ENCODE assay signal across 7 cellular contexts in genomic region chr2:38238705-38239104, GRCh38.
DNase-seq lines count a peak whose midpoint lies in the region; ATAC-seq, FAIRE-seq and TF ChIP-seq lines count a peak whose summit lies in the region.
"Not testable (repeated sequence)": the region's sequence is repeated elsewhere in the genome, so short reads cannot be mapped to it uniquely, and the experiment has no call there.

No MANE protein-coding gene starts in this region.

- not testable (repeated sequence) for ATAC-seq in WTC11

- DNase-seq in MG63; WTC11 (ENCODE audit: low spot score); MCF 10A (ENCODE audit: unreplicated experiment); epithelial cell of esophagus (ENCODE audit: low read depth); keratinocyte (ENCODE audit: low read depth, low spot score); suprapubic skin (ENCODE audit: low spot score in 2 of 2): not testable (repeated sequence)

- H3K4me1 ChIP-seq in ACC112 (ENCODE audit: control insufficient read depth, insufficient read depth, low read length, unreplicated experiment), result peaks cover 30% of the 10 kb centered on the region
- peaks cover 20% of the 10 kb centered on the region for H3K4me1 ChIP-seq in keratinocyte (ENCODE audit: control insufficient read depth, extremely low read depth, insufficient read depth, low read length)
- H3K4me1 ChIP-seq in suprapubic skin, result peaks cover 14% of the 10 kb centered on the region

- H4K20me1 ChIP-seq in keratinocyte (ENCODE audit: control insufficient read depth, extremely low read depth, insufficient read depth, low read length), result not testable (repeated sequence)

- intact Hi-C loops in MCF 10A (cut with micrococcal nuclease), result loop anchor here (1.0 kb wide), 3 partner anchors 64 to 162 kb away; partner anchors contain the start of gene CYP1B1

- H3K27me3 ChIP-seq in ACC112 (ENCODE audit: insufficient read depth, low read length); MG63; keratinocyte (ENCODE audit: control insufficient read depth, extremely low read depth, insufficient read depth, low read length); suprapubic skin: not testable (repeated sequence)

- 94% methylated on average over 5 of the region's 5 CpGs for WGBS in suprapubic skin

- H3K9me3 Mint-ChIP-seq in WTC11, result peaks cover 11% of the 10 kb centered on the region
- H3K9me3 Mint-ChIP-seq in MCF 10A (ENCODE audit: unreplicated experiment), result not testable (repeated sequence)

- BruUV-seq in MCF 10A (replicated peaks; lab: Mats Ljungman, UMichigan), result not testable (repeated sequence)

- TF ChIP-seq EP300 in suprapubic skin (IDR thresholded peaks at IDR 0.05), result not testable (repeated sequence)

- FAIRE-seq in keratinocyte (lab: Jason Lieb, UNC), result not testable (repeated sequence)

- not testable (repeated sequence) for H2AFZ ChIP-seq in ACC112 (ENCODE audit: low read length, unreplicated experiment)
- peak overlapping the region; percentile 46 for H2AFZ ChIP-seq in keratinocyte (ENCODE audit: control insufficient read depth, low read length)

- TF ChIP-seq CTCF in WTC11 (IDR thresholded peaks at IDR 0.05); MCF 10A (IDR thresholded peaks at IDR 0.05; ENCODE audit: unreplicated experiment); epithelial cell of esophagus (IDR thresholded peaks at IDR 0.05; ENCODE audit: insufficient read depth, low read depth, low read length, missing control alignments); keratinocyte (optimal IDR thresholded peaks at IDR 0.05 in 1 of 3, IDR thresholded peaks at IDR 0.05 in 1 of 3, conservative IDR thresholded peaks at IDR 0.05 in 1 of 3; ENCODE audit: extremely low read depth in 1 of 3, insufficient read depth in 2 of 3, low read length in 3 of 3); suprapubic skin (IDR thresholded peaks at IDR 0.05): not testable (repeated sequence)

- H3K9me1 ChIP-seq in keratinocyte (ENCODE audit: control insufficient read depth, extremely low read depth, insufficient read depth, low read length), result not testable (repeated sequence)

- dilution Hi-C loops in keratinocyte (cut with MboI; ENCODE audit: extremely low pct_ligation_motif_present, low sequenced_read_pairs), result not testable (repeated sequence)

- H3K27ac Mint-ChIP-seq in WTC11, result not testable (repeated sequence)
- peak overlapping the region; percentile 83 for H3K27ac Mint-ChIP-seq in MCF 10A (ENCODE audit: low read depth, unreplicated experiment)

- H3K9me3 ChIP-seq in MG63; keratinocyte (ENCODE audit: control insufficient read depth, low read depth, low read length); suprapubic skin: not testable (repeated sequence)

- not testable (repeated sequence) for H3K27me3 Mint-ChIP-seq in WTC11 (ENCODE audit: low read depth); MCF 10A (ENCODE audit: insufficient read depth, unreplicated experiment)

- TF ChIP-seq POLR2A in suprapubic skin (IDR thresholded peaks at IDR 0.05), result not testable (repeated sequence)

- H3K36me3 Mint-ChIP-seq in WTC11; MCF 10A (ENCODE audit: insufficient read depth, unreplicated experiment): not testable (repeated sequence)

- not testable (repeated sequence) for H3K4me3 Mint-ChIP-seq in WTC11
- peak overlapping the region; percentile 72 for H3K4me3 Mint-ChIP-seq in MCF 10A (ENCODE audit: unreplicated experiment)

- not testable (repeated sequence) for H3K79me2 ChIP-seq in ACC112 (ENCODE audit: control insufficient read depth, insufficient read depth, low read length, unreplicated experiment); keratinocyte (ENCODE audit: control insufficient read depth, insufficient read depth, low read length)

- H3K27ac ChIP-seq in ACC112 (ENCODE audit: low read depth, low read length), result peak overlapping the region; percentile 14; the same call in 1 of the 2 replicates
- H3K27ac ChIP-seq in keratinocyte (ENCODE audit: control insufficient read depth, insufficient read depth, low read length), result peak overlapping the region; percentile 58
- H3K27ac ChIP-seq in suprapubic skin, result not testable (repeated sequence)

- CTCF ChIA-PET in WTC11 (lab: Charles Lee), result not testable (repeated sequence)
- CTCF ChIA-PET in MCF 10A (lab: Yijun Ruan, JAX), result interaction anchor here (1.1 to 2.3 kb wide), 2 partner anchors 7 to 36 kb away, joined by 5 to 7 read pairs; no protein-coding TSS in a partner anchor

- H3K4me3 ChIP-seq in ACC112 (ENCODE audit: low read depth, low read length), result not testable (repeated sequence)
- H3K4me3 ChIP-seq in MG63 (peak overlapping the region; percentile 7; the same call in 1 of the 2 replicates), epithelial cell of esophagus (ENCODE audit: low read length) (peak overlapping the region; percentile 13), keratinocyte (ENCODE audit: control insufficient read depth in 2 of 3, extremely low read depth in 1 of 3, insufficient read depth in 2 of 3, low read depth in 1 of 3, low read length in 3 of 3) (peak overlapping the region in 2 of 3 experiments; percentile 32 to 50), suprapubic skin (peak overlapping the region; percentile 0)

- H3K9ac ChIP-seq in keratinocyte (ENCODE audit: control insufficient read depth, extremely low read depth, insufficient read depth, low read length), result peak overlapping the region; percentile 59

- peak overlapping the region; percentile 55 for H3K4me2 ChIP-seq in keratinocyte (ENCODE audit: control insufficient read depth, extremely low read depth, insufficient read depth, low read depth, low read length)

- POLR2A ChIA-PET in WTC11 (lab: Charles Lee), result not testable (repeated sequence)
- POLR2A ChIA-PET in MCF 10A (lab: Yijun Ruan, JAX), result interaction anchor here (0.6 to 5.1 kb wide), 20 partner anchors 8 to 1273 kb away, joined by 3 to 37 read pairs (median 5); partner anchors contain the start of gene CYP1B1

- not testable (repeated sequence) for H3K4me1 Mint-ChIP-seq in WTC11
- peaks cover 43% of the 10 kb centered on the region for H3K4me1 Mint-ChIP-seq in MCF 10A (ENCODE audit: insufficient read depth, unreplicated experiment)

- not testable (repeated sequence) for H3K36me3 ChIP-seq in ACC112 (ENCODE audit: insufficient read depth, low read length); MG63; keratinocyte (ENCODE audit: control insufficient read depth in 2 of 2, extremely low read depth in 1 of 2, insufficient read depth in 2 of 2, low read length in 2 of 2); suprapubic skin

TF ChIP-seq in WTC11, 78 proteins besides CTCF, POLR2A, EP300 and RAD21:
- TF ChIP-seq HMGA2 (CRISPR knock-in tag; IDR thresholded peaks at IDR 0.05), result 0 out of 2 replicates have a peak, but pooled peaks have one; percentile 12
